Comparison of ENCODE assay signal across 14 cellular contexts in the genomic region with DNA sequence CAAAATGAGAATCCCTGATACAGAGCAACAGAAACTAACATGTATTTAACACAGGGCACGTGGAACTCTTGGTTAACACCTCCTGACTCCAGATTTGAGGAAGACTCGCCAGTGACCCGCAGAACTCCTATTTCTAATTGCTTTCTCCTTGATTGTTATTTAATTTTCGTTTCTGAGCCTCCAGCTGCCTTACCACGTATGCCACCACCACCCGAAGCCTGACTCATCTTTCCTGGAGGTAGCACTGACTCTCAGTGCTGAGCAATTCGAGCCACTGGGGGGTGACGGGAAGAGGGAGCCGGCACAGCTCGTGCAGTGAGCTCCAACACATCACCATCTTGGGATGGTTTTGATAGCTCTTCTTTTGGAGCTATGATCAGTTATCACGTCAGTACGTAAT.
DNase-seq lines count a peak whose midpoint lies in the region; ATAC-seq, FAIRE-seq and TF ChIP-seq lines count a peak whose summit lies in the region.
"Had no signal": no experiment of that assay in that cellular context is flagged by ENCODE, and none has a peak within 500 bp of the region (broad histone marks: within the 10 kb centered on the region; RNA-seq: fewer than 3 reads in every experiment).

No MANE protein-coding gene starts in this region.

- no peak overlapping the region for H3K27ac Mint-ChIP-seq in type B pancreatic cell
- H3K27ac Mint-ChIP-seq: nephron progenitor cell had no signal

- H3K27me3 ChIP-seq in keratinocyte (ENCODE audit: control insufficient read depth, extremely low read depth, insufficient read depth, low read length), result no peaks in the 10 kb centered on the region
- H3K27me3 ChIP-seq in aorta (ENCODE audit: control insufficient read depth in 1 of 2, insufficient read depth in 2 of 2, low read length in 1 of 2), result peaks cover 0 to 2% of the 10 kb centered on the region in 2 donors

- H3K36me3 ChIP-seq in keratinocyte (ENCODE audit: control insufficient read depth in 2 of 2, extremely low read depth in 1 of 2, insufficient read depth in 2 of 2, low read length in 2 of 2) (no peaks in the 10 kb centered on the region), aorta (ENCODE audit: control insufficient read depth in 1 of 2, insufficient read depth in 2 of 2, low read length in 1 of 2) (no peaks in the 10 kb centered on the region)

- H3K27me3 Mint-ChIP-seq in type B pancreatic cell, result peaks cover 20% of the 10 kb centered on the region

- H3K4me3 Mint-ChIP-seq in type B pancreatic cell, result no peak overlapping the region
- H3K4me3 Mint-ChIP-seq: CD4-positive, CD25-positive, alpha-beta regulatory T cell; nephron progenitor cell had no signal

- DNase-seq in stimulated activated CD4-positive, alpha-beta T cell treated with anti-CD3 and anti-CD28 coated beads, Interleukin-15, amount 100 ng/mL, for 24 hours, result peak; percentile 23
- DNase-seq in stimulated activated CD4-positive, alpha-beta T cell treated with anti-CD3 and anti-CD28 coated beads, Interleukin-12 subunit alpha, Interleukin-12 subunit beta, amount 100 ng/mL, for 4 hours, result no peak
- DNase-seq in T1000 (lab: John Stamatoyannopoulos, UW), result peak; percentile 60
- no peak for DNase-seq in keratinocyte (ENCODE audit: low read depth, low spot score)
- no peak for DNase-seq in aorta
- no peak for DNase-seq in COLO829 (ENCODE audit: low spot score)
- no peak for DNase-seq in type B pancreatic cell (ENCODE audit: extremely low spot score, unreplicated experiment)
- DNase-seq: kidney glomerular epithelial cell, NCI-H526, nephron progenitor cell, small intestine had no signal

- dilution Hi-C loops in keratinocyte (cut with MboI; ENCODE audit: extremely low pct_ligation_motif_present, low sequenced_read_pairs), result no loop called here

- peak overlapping the region; percentile 35 for H3K4me2 ChIP-seq in keratinocyte (ENCODE audit: control insufficient read depth, extremely low read depth, insufficient read depth, low read depth, low read length)

- no peaks in the 10 kb centered on the region for H3K36me3 Mint-ChIP-seq in type B pancreatic cell
- H3K36me3 Mint-ChIP-seq: CD4-positive, CD25-positive, alpha-beta regulatory T cell had no signal

- no peaks in the 10 kb centered on the region for H3K9me1 ChIP-seq in keratinocyte (ENCODE audit: control insufficient read depth, extremely low read depth, insufficient read depth, low read length)

- H3K4me1 ChIP-seq in keratinocyte (ENCODE audit: control insufficient read depth, extremely low read depth, insufficient read depth, low read length) (peaks cover 2% of the 10 kb centered on the region), aorta (ENCODE audit: control insufficient read depth in 1 of 2, insufficient read depth in 2 of 2, low read length in 2 of 2) (no peaks in the 10 kb centered on the region)

- intact Hi-C loops in aorta (cut with DNase I), result no loop called here

- TF ChIP-seq CTCF in keratinocyte (optimal IDR thresholded peaks at IDR 0.05 in 1 of 3, IDR thresholded peaks at IDR 0.05 in 1 of 3, conservative IDR thresholded peaks at IDR 0.05 in 1 of 3; ENCODE audit: extremely low read depth in 1 of 3, insufficient read depth in 2 of 3, low read length in 3 of 3) (peak in 1 of 3 experiments; percentile 28), type B pancreatic cell (conservative IDR thresholded peaks at IDR 0.05) (no peak)

- H3K27ac ChIP-seq in keratinocyte (ENCODE audit: control insufficient read depth, insufficient read depth, low read length), result no peak overlapping the region
- H3K27ac ChIP-seq in aorta (ENCODE audit: low read depth in 1 of 2, low read length in 2 of 2), result no peak overlapping the region

- no peaks in the 10 kb centered on the region for H3K4me1 Mint-ChIP-seq in type B pancreatic cell (ENCODE audit: unreplicated experiment)
- H3K4me1 Mint-ChIP-seq: nephron progenitor cell had no signal

- ATAC-seq in aorta (ENCODE audit: low FRiP score) (peak; percentile 40), esophagus mucosa (no peak)

- H3K9me3 Mint-ChIP-seq in type B pancreatic cell, result no peaks in the 10 kb centered on the region
- H3K9me3 Mint-ChIP-seq: nephron progenitor cell had no signal

- peak overlapping the region; percentile 6 for H3K9ac ChIP-seq in keratinocyte (ENCODE audit: control insufficient read depth, extremely low read depth, insufficient read depth, low read length)

- H4K20me1 ChIP-seq in keratinocyte (ENCODE audit: control insufficient read depth, extremely low read depth, insufficient read depth, low read length), result no peaks in the 10 kb centered on the region

- no peaks in the 10 kb centered on the region for H3K79me2 ChIP-seq in keratinocyte (ENCODE audit: control insufficient read depth, insufficient read depth, low read length)

- H3K4me3 ChIP-seq in keratinocyte (ENCODE audit: control insufficient read depth in 2 of 3, extremely low read depth in 1 of 3, insufficient read depth in 2 of 3, low read depth in 1 of 3, low read length in 3 of 3), result peak overlapping the region in 1 of 3 experiments; percentile 8
- no peak overlapping the region for H3K4me3 ChIP-seq in aorta (ENCODE audit: low read length in 2 of 2)

- FAIRE-seq in keratinocyte (lab: Jason Lieb, UNC), result no peak
- FAIRE-seq: colon, small intestine had no signal

- H2AFZ ChIP-seq in keratinocyte (ENCODE audit: control insufficient read depth, low read length), result peak overlapping the region; percentile 57

- H3K9me3 ChIP-seq in keratinocyte (ENCODE audit: control insufficient read depth, low read depth, low read length) (no peaks in the 10 kb centered on the region), aorta (ENCODE audit: control insufficient read depth, low read length) (no peaks in the 10 kb centered on the region)

- 77% methylated on average over 12 of the region's 12 CpGs for WGBS in aorta, 2 donors

Comparison
In these comparisons a context has a peak if more than half of its experiments do, and no peak if none do; other contexts are left out.
1. DNase-seq: peak in stimulated activated CD4-positive, alpha-beta T cell treated with anti-CD3 and anti-CD28 coated beads, Interleukin-15, amount 100 ng/mL, for 24 hours (single experiment) and T1000 (single experiment); none in stimulated activated CD4-positive, alpha-beta T cell treated with anti-CD3 and anti-CD28 coated beads, Interleukin-12 subunit alpha, Interleukin-12 subunit beta, amount 100 ng/mL, for 4 hours (single experiment), keratinocyte (single experiment), aorta (0 of 2), COLO829 (single experiment) and type B pancreatic cell (single experiment).